Comparison of ENCODE assay signal across 31 cellular contexts in genomic region chr2:26411419-26411818, GRCh38. TPM values are rescaled to one million over a fixed set of nuclear protein-coding genes. Genes with fewer than 3 reads are reported as not detected.
A peak's percentile ranks its signal among the peaks of the same experiment; 100 is the strongest.
DNase-seq lines count a peak whose midpoint lies in the region; ATAC-seq and TF ChIP-seq lines count a peak whose summit lies in the region.
"Had no signal": no experiment of that assay in that cellular context is flagged by ENCODE, and none has a peak within 500 bp of the region (broad histone marks: within the 10 kb centered on the region; RNA-seq: fewer than 3 reads in every experiment).

No MANE protein-coding gene starts in this region.

- no peaks in the 10 kb centered on the region for H3K36me3 Mint-ChIP-seq in T-helper 2 cell treated with Interferon-gamma antibody and Interleukin-4, amounts not matched to agents 5 μg/mL and 100 μg/mL, for 36 hours (ENCODE audit: low read depth)
- H3K36me3 Mint-ChIP-seq in T-helper 17 cell (ENCODE audit: low read depth) (peaks cover 2% of the 10 kb centered on the region), natural killer cell (no peaks in the 10 kb centered on the region)
- H3K36me3 Mint-ChIP-seq: activated naive CD4-positive, alpha-beta T cell treated with anti-CD3 and anti-CD28 coated beads, Interleukin-2, amount 50 U/mL, for 72 hours; CD8-positive, alpha-beta T cell had no signal

- H3K27me3 Mint-ChIP-seq in T-helper 2 cell treated with Interferon-gamma antibody and Interleukin-4, amounts not matched to agents 5 μg/mL and 100 μg/mL, for 36 hours (ENCODE audit: low read depth), result peaks cover 10% of the 10 kb centered on the region
- H3K27me3 Mint-ChIP-seq in T-helper 17 cell (peaks cover 23% of the 10 kb centered on the region), natural killer cell (ENCODE audit: low read depth in 2 of 2) (peaks cover 10 to 15% of the 10 kb centered on the region in 2 donors)

- H3K4me3 Mint-ChIP-seq in T-helper 2 cell treated with Interferon-gamma antibody and Interleukin-4, amounts not matched to agents 5 μg/mL and 100 μg/mL, for 36 hours, result peak overlapping the region; percentile 73
- H3K4me3 Mint-ChIP-seq in T-helper 17 cell (no peak overlapping the region), natural killer cell (peak overlapping the region; percentile 80)
- H3K4me3 Mint-ChIP-seq: GM23338, HFFc6, neural crest cell had no signal

- no peaks in the 10 kb centered on the region for H3K27me3 ChIP-seq in HL-60 (ENCODE audit: insufficient read depth, poor library complexity, severe bottlenecking)
- H3K27me3 ChIP-seq: sigmoid colon, uterus had no signal

- H3K4me1 Mint-ChIP-seq in T-helper 2 cell treated with Interferon-gamma antibody and Interleukin-4, amounts not matched to agents 5 μg/mL and 100 μg/mL, for 36 hours (ENCODE audit: low read depth), result peaks cover 15% of the 10 kb centered on the region
- H3K4me1 Mint-ChIP-seq in T-helper 17 cell, result peaks cover 10% of the 10 kb centered on the region
- H3K4me1 Mint-ChIP-seq in natural killer cell, result peaks cover 8 to 11% of the 10 kb centered on the region in 2 donors
- H3K4me1 Mint-ChIP-seq: GM23338 had no signal

- no peak for TF ChIP-seq CTCF in HL-60 (IDR thresholded peaks at IDR 0.05; ENCODE audit: insufficient read depth, low read length)
- TF ChIP-seq CTCF in natural killer cell (IDR thresholded peaks at IDR 0.05), result no peak

- intact Hi-C loops in natural killer cell (cut with micrococcal nuclease), result no loop called here

- H3K27ac Mint-ChIP-seq in T-helper 2 cell treated with Interferon-gamma antibody and Interleukin-4, amounts not matched to agents 5 μg/mL and 100 μg/mL, for 36 hours, result peak overlapping the region; percentile 72
- H3K27ac Mint-ChIP-seq in T-helper 17 cell (peak overlapping the region; percentile 39), natural killer cell (no peak overlapping the region)
- H3K27ac Mint-ChIP-seq: CD8-positive, alpha-beta T cell; GM23338; HFFc6 had no signal

- H3K4me3 ChIP-seq in HL-60 (replicated peaks; ENCODE audit: insufficient read depth, low read length), result no peak overlapping the region; the same call in 1 of the 2 replicates
- H3K4me3 ChIP-seq: GM23338, sigmoid colon, uterus had no signal

- no peaks in the 10 kb centered on the region for H3K9me3 ChIP-seq in T-helper 17 cell (ENCODE audit: control insufficient read depth, low read length, poor library complexity, severe bottlenecking)
- H3K9me3 ChIP-seq: esophagus squamous epithelium, sigmoid colon, uterus had no signal

- DNase-seq in T-helper 2 cell treated with Interferon-gamma antibody and Interleukin-4, amounts not matched to agents 5 μg/mL and 100 μg/mL, for 36 hours (ENCODE audit: low spot score), result no peak
- no peak for DNase-seq in T-helper 2 cell
- no peak for DNase-seq in HL-60 (ENCODE audit: low read depth in 1 of 2, low spot score in 1 of 2)
- DNase-seq in T-helper 17 cell, result no peak
- no peak for DNase-seq in natural killer cell
- no peak for DNase-seq in A172 (ENCODE audit: low spot score)
- DNase-seq in occipital lobe (lab: John Stamatoyannopoulos, UW), result no peak
- DNase-seq: 8988T; activated CD4-positive, alpha-beta T cell treated with anti-CD3 and anti-CD28 coated beads for 48 hours; caudate nucleus; CD8-positive, alpha-beta T cell; esophagus squamous epithelium; HFFc6; Kasumi-1; left cardiac atrium; mammary epithelial cell; NCI-H1048; NCI-H187 treated with DMSO at 0.1 percent for 48 hours; NCI-H524 treated with DMSO at 0.1 percent for 48 hours; RPMI8226; sigmoid colon; stimulated activated CD4-positive, alpha-beta T cell treated with anti-CD3 and anti-CD28 coated beads, Interleukin-4, amount 100 ng/mL, for 4 hours; stimulated activated naive CD4-positive, alpha-beta T cell treated with Interleukin-2 at 50 U/mL for 16 hours; uterus had no signal

- H3K27ac ChIP-seq in HL-60 (replicated peaks), result peak overlapping the region; percentile 73
- H3K27ac ChIP-seq: esophagus squamous epithelium, sigmoid colon, uterus had no signal

- no peak for ATAC-seq in T-helper 17 cell
- no peak for ATAC-seq in natural killer cell
- ATAC-seq in GM21360 (IDR thresholded peaks at IDR 0.05; ENCODE audit: unreplicated experiment), result no peak
- ATAC-seq: CD8-positive, alpha-beta T cell; GM23338; left cardiac atrium had no signal

- no peaks in the 10 kb centered on the region for H3K9me3 Mint-ChIP-seq in T-helper 2 cell treated with Interferon-gamma antibody and Interleukin-4, amounts not matched to agents 5 μg/mL and 100 μg/mL, for 36 hours
- H3K9me3 Mint-ChIP-seq in natural killer cell, result no peaks in the 10 kb centered on the region
- H3K9me3 Mint-ChIP-seq: activated naive CD4-positive, alpha-beta T cell treated with anti-CD3 and anti-CD28 coated beads, Interleukin-2, amount 50 U/mL, for 72 hours; CD8-positive, alpha-beta T cell; GM23338; HFFc6 had no signal

RNA-seq across cellular contexts. Expression of gene DRC1, which starts 9.7 kb away (rescaled TPM):
- total RNA-seq in T-helper 17 cell (not detected), natural killer cell (not detected), occipital lobe (5.6 TPM)
- total RNA-seq in A172 (2014; rRNA removed; shearing (Covaris generic)), result 0.43 TPM in 1 of 2 replicates, not detected in the other
- total RNA-seq: activated naive CD4-positive, alpha-beta T cell treated with anti-CD3 and anti-CD28 coated beads, Interleukin-2, amount 50 U/mL, for 72 hours; CD8-positive, alpha-beta T cell; esophagus squamous epithelium; GM23338; HFFc6; left cardiac atrium; posterior vena cava; SK-MEL-5; T-helper 2 cell treated with Interferon-gamma antibody and Interleukin-4, amounts not matched to agents 100 ng/mL and 5 ng/mL, for 36 hours had no signal

Comparison
In these comparisons a context has a peak if more than half of its experiments do, and no peak if none do; other contexts are left out.
1. H3K27ac Mint-ChIP-seq: peak in T-helper 2 cell treated with Interferon-gamma antibody and Interleukin-4, amounts not matched to agents 5 μg/mL and 100 μg/mL, for 36 hours (single experiment) and T-helper 17 cell (single experiment); none in natural killer cell (0 of 2).